20 cellular contexts compared by ENCODE assay signal in the genomic region with DNA sequence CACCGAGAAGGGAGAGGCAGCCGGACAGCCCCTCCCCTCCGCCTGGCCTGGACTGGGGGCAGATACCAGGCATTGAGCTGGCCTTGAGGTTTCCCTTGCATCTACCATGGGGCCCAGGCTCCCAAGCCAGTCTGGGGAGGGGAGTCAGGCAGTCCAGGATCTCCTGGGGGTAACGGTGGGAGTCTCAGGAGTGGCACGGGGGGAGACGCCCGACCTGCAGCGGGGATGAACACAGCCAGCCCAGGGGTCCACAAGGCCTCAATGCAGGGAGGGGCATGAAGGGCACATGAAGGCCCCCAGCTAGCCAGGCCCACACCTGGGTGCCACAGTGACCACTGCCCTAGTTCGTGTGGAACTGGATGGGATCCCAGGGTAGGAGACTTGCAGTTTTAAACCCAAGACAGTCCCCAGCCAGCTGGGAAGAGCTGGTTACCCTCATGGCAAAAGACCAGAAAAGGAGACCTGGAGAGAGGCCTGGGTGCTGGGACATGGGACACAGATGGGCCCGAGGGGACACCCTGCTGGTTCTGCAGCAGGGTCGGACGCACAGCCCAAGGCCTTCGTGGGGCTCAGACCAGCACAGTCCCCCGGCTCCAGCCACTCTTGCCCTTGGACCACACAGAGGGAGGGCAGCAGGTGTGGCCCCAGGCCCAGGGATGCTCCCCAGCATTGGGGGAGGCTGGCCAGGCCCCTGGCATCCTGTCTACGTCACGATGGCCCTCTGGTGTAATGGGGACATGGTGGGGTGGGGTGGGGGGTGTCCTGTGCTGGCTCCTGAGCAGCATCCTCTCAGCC. TPM values are rescaled to one million over a fixed set of nuclear protein-coding genes. Genes with fewer than 3 reads are reported as not detected.
A peak's percentile ranks its signal among the peaks of the same experiment; 100 is the strongest.
DNase-seq lines count a peak whose midpoint lies in the region; ATAC-seq and TF ChIP-seq lines count a peak whose summit lies in the region.
"Had no signal": no experiment of that assay in that cellular context is flagged by ENCODE, and none has a peak within 500 bp of the region (broad histone marks: within the 10 kb centered on the region; RNA-seq: fewer than 3 reads in every experiment).

No MANE protein-coding gene starts in this region.

- H3K27me3 Mint-ChIP-seq in T-helper 2 cell treated with Interferon-gamma antibody and Interleukin-4, amounts not matched to agents 5 μg/mL and 100 μg/mL, for 36 hours (ENCODE audit: low read depth) = no peaks in the 10 kb centered on the region
- H3K27me3 Mint-ChIP-seq in activated CD8-positive, alpha-beta T cell treated with anti-CD3 and anti-CD28 coated beads, Interleukin-2, amount 10 ng/mL, durations not matched to agents 7 days and 5 days (ENCODE audit: low read depth) = no peaks in the 10 kb centered on the region
- peaks cover 7% of the 10 kb centered on the region for H3K27me3 Mint-ChIP-seq in nephron progenitor cell (ENCODE audit: low read depth, poor library complexity)

- H3K27ac Mint-ChIP-seq in T-helper 2 cell treated with Interferon-gamma antibody and Interleukin-4, amounts not matched to agents 5 μg/mL and 100 μg/mL, for 36 hours = no peak overlapping the region
- H3K27ac Mint-ChIP-seq in activated CD8-positive, alpha-beta T cell treated with anti-CD3 and anti-CD28 coated beads, Interleukin-2, amount 10 ng/mL, durations not matched to agents 7 days and 5 days = peak overlapping the region; percentile 37
- peak overlapping the region; percentile 96 for H3K27ac Mint-ChIP-seq in nephron progenitor cell

- POLR2A ChIA-PET in activated CD8-positive, alpha-beta T cell treated with anti-CD3 and anti-CD28 coated beads, Interleukin-2, amount 10 ng/mL, durations not matched to agents 7 days and 5 days (lab: Charles Lee) = no interaction called here

- H3K27me3 ChIP-seq in H7 (ENCODE audit: control insufficient read depth, insufficient read depth, low read length) (no peaks in the 10 kb centered on the region), left lung (no peaks in the 10 kb centered on the region)
- H3K27me3 ChIP-seq: gastroesophageal sphincter had no signal

- peaks cover 5 to 15% of the 10 kb centered on the region in 2 donors for H3K4me1 ChIP-seq in left lung

- no peak for ATAC-seq in activated CD8-positive, alpha-beta T cell treated with anti-CD3 and anti-CD28 coated beads, Interleukin-2, amount 10 ng/mL, durations not matched to agents 7 days and 5 days
- ATAC-seq in left lung (no peak), HG02623 (IDR thresholded peaks at IDR 0.05; ENCODE audit: unreplicated experiment) (no peak)
- ATAC-seq: esophagus mucosa, gastroesophageal sphincter had no signal

- CTCF ChIA-PET in activated CD8-positive, alpha-beta T cell treated with anti-CD3 and anti-CD28 coated beads, Interleukin-2, amount 10 ng/mL, durations not matched to agents 7 days and 5 days (lab: Charles Lee) = interaction anchor here (1.6 kb wide), 1 partner anchor 216 kb away, joined by 3 read pairs; no protein-coding TSS in a partner anchor

- H3K36me3 Mint-ChIP-seq in T-helper 2 cell treated with Interferon-gamma antibody and Interleukin-4, amounts not matched to agents 5 μg/mL and 100 μg/mL, for 36 hours (ENCODE audit: low read depth) = peaks cover 18% of the 10 kb centered on the region
- H3K36me3 Mint-ChIP-seq in activated CD8-positive, alpha-beta T cell treated with anti-CD3 and anti-CD28 coated beads, Interleukin-2, amount 10 ng/mL, durations not matched to agents 7 days and 5 days (ENCODE audit: low read depth) = peaks cover 30% of the 10 kb centered on the region
- peaks cover 32% of the 10 kb centered on the region for H3K36me3 Mint-ChIP-seq in nephron progenitor cell (ENCODE audit: low read depth)

- H3K4me3 Mint-ChIP-seq in T-helper 2 cell treated with Interferon-gamma antibody and Interleukin-4, amounts not matched to agents 5 μg/mL and 100 μg/mL, for 36 hours = peak overlapping the region; percentile 7
- H3K4me3 Mint-ChIP-seq in activated CD8-positive, alpha-beta T cell treated with anti-CD3 and anti-CD28 coated beads, Interleukin-2, amount 10 ng/mL, durations not matched to agents 7 days and 5 days = no peak overlapping the region
- no peak overlapping the region for H3K4me3 Mint-ChIP-seq in nephron progenitor cell

- TF ChIP-seq CTCF in nephron progenitor cell (IDR thresholded peaks at IDR 0.05) (no peak), left lung (IDR thresholded peaks at IDR 0.05) (no peak)

- DNase-seq in T-helper 2 cell treated with Interferon-gamma antibody and Interleukin-4, amounts not matched to agents 5 μg/mL and 100 μg/mL, for 36 hours (ENCODE audit: low spot score) = no peak
- no peak for DNase-seq in T-helper 2 cell
- DNase-seq in H7 = peak; percentile 64
- DNase-seq in activated CD8-positive, alpha-beta T cell treated with anti-CD3 and anti-CD28 coated beads, Interleukin-2, amount 10 ng/mL, durations not matched to agents 7 days and 5 days = no peak
- DNase-seq in nephron progenitor cell = no peak
- no peak for DNase-seq in left lung
- DNase-seq in NCI-H2107 treated with DMSO at 0.1 percent for 48 hours (lab: John Stamatoyannopoulos, UW; ENCODE audit: unreplicated experiment) = no peak
- DNase-seq: 8988T; amniotic stem cell; kidney glomerular epithelial cell; mesendoderm; NCI-H1048; NCI-H2029 treated with DMSO at 0.1 percent for 48 hours; NCI-H510A treated with DMSO at 0.1 percent for 48 hours; SHP77; stimulated activated CD4-positive, alpha-beta T cell treated with anti-CD3 and anti-CD28 coated beads, Interleukin-4, amount 100 ng/mL, for 24 hours had no signal

- peaks cover 20% of the 10 kb centered on the region for H3K4me1 Mint-ChIP-seq in T-helper 2 cell treated with Interferon-gamma antibody and Interleukin-4, amounts not matched to agents 5 μg/mL and 100 μg/mL, for 36 hours (ENCODE audit: low read depth)
- H3K4me1 Mint-ChIP-seq in activated CD8-positive, alpha-beta T cell treated with anti-CD3 and anti-CD28 coated beads, Interleukin-2, amount 10 ng/mL, durations not matched to agents 7 days and 5 days (ENCODE audit: low read depth) = peaks cover 57% of the 10 kb centered on the region
- H3K4me1 Mint-ChIP-seq in nephron progenitor cell = peaks cover 8% of the 10 kb centered on the region

- no peak overlapping the region for H3K27ac ChIP-seq in left lung
- H3K27ac ChIP-seq: gastroesophageal sphincter had no signal

- H3K4me3 ChIP-seq in H7 (ENCODE audit: insufficient read depth, low read depth, low read length) (no peak overlapping the region), left lung (no peak overlapping the region)
- H3K4me3 ChIP-seq: gastroesophageal sphincter, smooth muscle cell had no signal

- no peaks in the 10 kb centered on the region for H3K9me3 ChIP-seq in left lung
- H3K9me3 ChIP-seq: gastroesophageal sphincter had no signal

- peaks cover 21% of the 10 kb centered on the region for H3K36me3 ChIP-seq in H7 (replicated peaks; ENCODE audit: control insufficient read depth, insufficient read depth, low read length)
- H3K36me3 ChIP-seq in left lung = peaks cover 0 to 38% of the 10 kb centered on the region in 2 donors

- intact Hi-C loops in left lung (cut with DNase I) = no loop called here

- no peaks in the 10 kb centered on the region for H3K9me3 Mint-ChIP-seq in T-helper 2 cell treated with Interferon-gamma antibody and Interleukin-4, amounts not matched to agents 5 μg/mL and 100 μg/mL, for 36 hours
- H3K9me3 Mint-ChIP-seq in activated CD8-positive, alpha-beta T cell treated with anti-CD3 and anti-CD28 coated beads, Interleukin-2, amount 10 ng/mL, durations not matched to agents 7 days and 5 days (ENCODE audit: insufficient read depth) = no peaks in the 10 kb centered on the region
- H3K9me3 Mint-ChIP-seq in nephron progenitor cell = no peaks in the 10 kb centered on the region

RNA-seq across cellular contexts. Expression of a gene that starts 4.6 kb away (rescaled TPM):
- 103 and 111 TPM in 2 replicates for total RNA-seq in H7 (2014; rRNA removed; shearing (Covaris generic))
- total RNA-seq in activated CD8-positive, alpha-beta T cell treated with anti-CD3 and anti-CD28 coated beads, Interleukin-2, amount 10 ng/mL, durations not matched to agents 7 days and 5 days = 100 to 1,000 TPM; 180 to 195 TPM
- 100 to 1,000 TPM; 200 to 232 TPM for total RNA-seq in left lung

RNA-seq across cellular contexts. Expression of a gene that starts 17.2 kb away (rescaled TPM):
- 105 and 114 TPM in 2 replicates for total RNA-seq in H7 (2014; rRNA removed; shearing (Covaris generic))
- 100 to 1,000 TPM in 1 of 2 experiments, 10 to 100 TPM in 1; 98.4 to 102 TPM for total RNA-seq in activated CD8-positive, alpha-beta T cell treated with anti-CD3 and anti-CD28 coated beads, Interleukin-2, amount 10 ng/mL, durations not matched to agents 7 days and 5 days
- 10 to 100 TPM; 64.7 to 91.9 TPM for total RNA-seq in left lung

RNA-seq across cellular contexts. Expression of a gene that starts 41.8 kb away (rescaled TPM):
- 107 and 117 TPM in 2 replicates for total RNA-seq in H7 (2014; rRNA removed; shearing (Covaris generic))
- 10 to 100 TPM; 12.2 to 12.5 TPM for total RNA-seq in activated CD8-positive, alpha-beta T cell treated with anti-CD3 and anti-CD28 coated beads, Interleukin-2, amount 10 ng/mL, durations not matched to agents 7 days and 5 days
- total RNA-seq in left lung = 10 to 100 TPM; 25.2 to 42.6 TPM

RNA-seq across cellular contexts. Expression of a gene that starts 42.5 kb away (rescaled TPM):
- total RNA-seq in H7 (2014; rRNA removed; shearing (Covaris generic)) = 277 and 293 TPM in 2 replicates
- total RNA-seq in activated CD8-positive, alpha-beta T cell treated with anti-CD3 and anti-CD28 coated beads, Interleukin-2, amount 10 ng/mL, durations not matched to agents 7 days and 5 days = 100 to 1,000 TPM; 130 to 137 TPM
- total RNA-seq in left lung = 10 to 100 TPM; 57.9 to 67.1 TPM
